In the genomic region with DNA sequence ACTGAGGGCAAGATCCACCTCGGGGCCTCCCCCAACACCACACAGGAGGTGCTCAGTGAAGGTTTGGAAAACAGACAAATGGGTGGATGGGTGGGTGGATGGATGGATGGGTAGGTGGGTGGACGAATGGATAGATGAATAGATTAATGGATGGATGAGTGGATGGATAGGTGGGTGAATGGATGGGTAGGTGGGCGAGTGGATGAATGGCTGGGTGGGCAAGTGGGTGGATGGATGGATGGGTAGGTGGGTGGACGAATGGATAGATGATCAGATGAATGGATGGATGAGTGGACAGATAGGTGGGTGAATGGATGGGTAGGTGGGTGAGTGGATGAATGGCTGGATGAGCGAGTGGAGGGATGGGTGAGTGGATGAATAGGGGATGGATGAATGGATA, we compare ENCODE assay signal across 18 cellular contexts. TPM values are rescaled to one million over a fixed set of nuclear protein-coding genes. Genes with fewer than 3 reads are reported as not detected.
"Had no signal": no experiment of that assay in that cellular context is flagged by ENCODE, and none has a peak within 500 bp of the region (broad histone marks: within the 10 kb centered on the region; RNA-seq: fewer than 3 reads in every experiment).

No MANE protein-coding gene starts in this region.

- H3K9me3 ChIP-seq: left lung had no signal

- H3K27ac ChIP-seq: coronary artery, left lung, parathyroid adenoma had no signal

- H2AFZ ChIP-seq: parathyroid adenoma had no signal

- H3K27me3 Mint-ChIP-seq: type B pancreatic cell had no signal

- H3K4me3 ChIP-seq: coronary artery, left lung had no signal

- H3K9me3 Mint-ChIP-seq: activated B cell treated with CpG ODN at 0.5 μM for 24 hours, type B pancreatic cell had no signal

- FAIRE-seq: endothelial cell of umbilical vein, keratinocyte had no signal

- H3K27ac Mint-ChIP-seq: activated B cell treated with CpG ODN at 0.5 μM for 24 hours, type B pancreatic cell had no signal

- H3K4me3 Mint-ChIP-seq: activated B cell treated with CpG ODN at 0.5 μM for 24 hours, neural crest cell, type B pancreatic cell had no signal

- H3K36me3 Mint-ChIP-seq: type B pancreatic cell had no signal

- DNase-seq: activated B cell treated with CpG ODN at 0.5 μM for 24 hours; activated CD4-positive, alpha-beta T cell treated with anti-CD3 and anti-CD28 coated beads, Interleukin-2, amount 50 U/mL, for 48 hours; activated CD8-positive, alpha-beta memory T cell treated with anti-CD3 and anti-CD28 coated beads, Interleukin-2, amount 50 U/mL, for 48 hours; activated naive CD4-positive, alpha-beta T cell; caudate nucleus; effector CD4-positive, alpha-beta T cell; foreskin melanocyte; mesenchymal stem cell; retina; substantia nigra; SW 1271 had no signal

- H3K9ac ChIP-seq: parathyroid adenoma had no signal

- ATAC-seq: left lung had no signal

- H3K4me1 Mint-ChIP-seq: neural crest cell had no signal

- H3K79me2 ChIP-seq: parathyroid adenoma had no signal

- H3K4me1 ChIP-seq: parathyroid adenoma had no signal

RNA-seq across cellular contexts. Expression of a gene that starts 0.9 kb away (rescaled TPM):
- total RNA-seq: endothelial cell of umbilical vein, left lung, neural crest cell had no signal
- polyA plus RNA-seq: endothelial cell of umbilical vein, keratinocyte had no signal

RNA-seq across cellular contexts. Expression of a gene that starts 26.9 kb away (rescaled TPM):
- total RNA-seq: endothelial cell of umbilical vein, neural crest cell had no signal
- polyA plus RNA-seq: endothelial cell of umbilical vein had no signal

RNA-seq across cellular contexts. Expression of a gene that starts 39.7 kb away (rescaled TPM):
- total RNA-seq: endothelial cell of umbilical vein, neural crest cell had no signal
- polyA plus RNA-seq: endothelial cell of umbilical vein had no signal

RNA-seq across cellular contexts. Expression of a gene that starts 53.8 kb away (rescaled TPM):
- total RNA-seq: endothelial cell of umbilical vein, neural crest cell had no signal
- polyA plus RNA-seq: endothelial cell of umbilical vein had no signal
